ENCODE assay signal across 14 cellular contexts in the genomic region with DNA sequence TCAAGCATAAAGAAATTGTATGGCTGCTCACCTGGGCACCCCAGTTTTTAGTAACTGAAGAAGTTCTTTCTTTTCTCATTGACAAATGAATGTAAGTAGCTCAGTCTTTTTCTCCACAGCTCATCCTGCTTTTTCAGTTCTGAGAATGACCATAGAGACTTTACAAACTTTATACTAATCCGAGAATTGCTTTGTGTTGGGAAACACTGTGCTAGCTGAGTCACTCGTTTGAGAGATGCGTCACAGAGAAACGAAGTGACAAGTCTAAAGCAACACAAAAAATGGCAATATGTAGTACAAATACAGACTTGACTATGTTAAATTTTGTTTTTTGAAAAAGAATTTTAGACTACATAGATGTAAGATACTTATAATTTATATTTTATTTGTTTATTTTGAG. TPM values are rescaled to one million over a fixed set of nuclear protein-coding genes. Genes with fewer than 3 reads are reported as not detected.
"Had no signal": no experiment of that assay in that cellular context is flagged by ENCODE, and none has a peak within 500 bp of the region (broad histone marks: within the 10 kb centered on the region; RNA-seq: fewer than 3 reads in every experiment).

No MANE protein-coding gene starts in this region.

- H3K4me3 ChIP-seq: ovary had no signal

- H3K27ac Mint-ChIP-seq: activated CD4-positive, alpha-beta T cell treated with anti-CD3 and anti-CD28 coated beads, Interleukin-2, amount 10 ng/mL, durations not matched to agents 7 days and 5 days; activated naive CD8-positive, alpha-beta T cell; type B pancreatic cell had no signal

- H3K36me3 ChIP-seq: gastrocnemius medialis, ovary had no signal

- H3K9me3 Mint-ChIP-seq: activated CD4-positive, alpha-beta T cell treated with anti-CD3 and anti-CD28 coated beads, Interleukin-2, amount 10 ng/mL, durations not matched to agents 7 days and 5 days; neural crest cell had no signal

- H3K4me1 ChIP-seq: gastrocnemius medialis had no signal

- H3K27me3 ChIP-seq: gastrocnemius medialis, ovary had no signal

- DNase-seq: activated CD4-positive, alpha-beta T cell treated with anti-CD3 and anti-CD28 coated beads, Interleukin-2, amount 10 ng/mL, durations not matched to agents 7 days and 5 days; activated CD4-positive, CD25-positive, alpha-beta regulatory T cell; activated effector memory CD4-positive, alpha-beta T cell treated with anti-CD3 and anti-CD28 coated beads, Interleukin-2, amount 50 U/mL, for 16 hours; activated T-cell treated with anti-CD3 and anti-CD28 coated beads, Interleukin-2, amount 50 U/mL, for 1 hour; effector CD8-positive, alpha-beta T cell; gastrocnemius medialis; ovary had no signal

- H3K27me3 Mint-ChIP-seq: activated CD4-positive, alpha-beta T cell treated with anti-CD3 and anti-CD28 coated beads, Interleukin-2, amount 10 ng/mL, durations not matched to agents 7 days and 5 days; activated naive CD8-positive, alpha-beta T cell; type B pancreatic cell had no signal

- H3K4me3 Mint-ChIP-seq: activated CD4-positive, alpha-beta T cell treated with anti-CD3 and anti-CD28 coated beads, Interleukin-2, amount 10 ng/mL, durations not matched to agents 7 days and 5 days; activated naive CD8-positive, alpha-beta T cell; neural crest cell; type B pancreatic cell had no signal

- H3K4me1 Mint-ChIP-seq: activated CD4-positive, alpha-beta T cell treated with anti-CD3 and anti-CD28 coated beads, Interleukin-2, amount 10 ng/mL, durations not matched to agents 7 days and 5 days; neural crest cell had no signal

- H3K9me3 ChIP-seq: gastrocnemius medialis, ovary had no signal

- H3K27ac ChIP-seq: gastrocnemius medialis, ovary had no signal

- ATAC-seq: SK-N-SH treated with all-trans-retinoic acid at 6 μM for 48 hours had no signal

- H3K36me3 Mint-ChIP-seq: activated naive CD8-positive, alpha-beta T cell; type B pancreatic cell had no signal

RNA-seq across cellular contexts. Expression of gene LRRTM4, which starts 9.0 kb away (rescaled TPM):
- total RNA-seq: activated CD4-positive, alpha-beta T cell treated with anti-CD3 and anti-CD28 coated beads, Interleukin-2, amount 10 ng/mL, durations not matched to agents 7 days and 5 days; activated CD8-positive, alpha-beta memory T cell treated with anti-CD3 and anti-CD28 coated beads for 36 hours; kidney epithelial cell; T-helper 1 cell treated with Interleukin-12 subunit alpha and Interleukin-12 subunit beta and Interleukin-4 antibody, amounts not matched to agents 30 ng/mL and 1 ng/mL, for 36 hours had no signal
